14 cellular contexts compared by ENCODE assay signal in the genomic region with DNA sequence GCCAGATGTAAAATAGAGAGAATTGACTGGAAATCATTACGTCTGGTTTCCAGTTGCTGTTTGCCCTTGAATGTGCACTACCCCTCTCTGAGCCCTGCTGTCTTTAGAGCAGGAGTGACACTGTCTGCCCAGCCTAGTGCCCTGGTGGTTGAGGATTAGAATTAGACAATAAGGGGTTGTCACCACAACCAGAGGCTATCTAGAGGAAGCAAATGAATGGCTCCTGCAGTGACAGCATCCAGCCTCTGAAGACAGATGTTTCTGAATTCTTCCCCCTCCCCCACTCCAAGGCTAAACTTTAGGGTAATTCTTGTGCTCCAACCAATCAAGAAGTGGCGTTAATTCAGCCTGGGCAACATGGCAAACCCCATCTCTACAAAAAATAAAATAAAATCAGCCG. TPM values are rescaled to one million over a fixed set of nuclear protein-coding genes. Genes with fewer than 3 reads are reported as not detected.
DNase-seq lines count a peak whose midpoint lies in the region; ATAC-seq and TF ChIP-seq lines count a peak whose summit lies in the region.
"Had no signal": no experiment of that assay in that cellular context is flagged by ENCODE, and none has a peak within 500 bp of the region (broad histone marks: within the 10 kb centered on the region; RNA-seq: fewer than 3 reads in every experiment).

No MANE protein-coding gene starts in this region.

- H3K27me3 ChIP-seq in CD4-positive, alpha-beta T cell (ENCODE audit: control insufficient read depth, insufficient read depth, low read length), result no peaks in the 10 kb centered on the region
- H3K27me3 ChIP-seq in H9 (ENCODE audit: insufficient read depth, low read length) (no peaks in the 10 kb centered on the region), brain microvascular endothelial cell (replicated peaks) (no peaks in the 10 kb centered on the region)

- no peak overlapping the region for H2BK5ac ChIP-seq in H9 (ENCODE audit: insufficient read length, low read length)

- H3K4me1 ChIP-seq in H9 (ENCODE audit: insufficient read depth, low read length), result no peaks in the 10 kb centered on the region

- H2AK5ac ChIP-seq in H9 (ENCODE audit: insufficient read length, low read length), result no peak overlapping the region

- H3K4me1 Mint-ChIP-seq in CD4-positive, alpha-beta T cell (ENCODE audit: low read depth), result peaks cover 63% of the 10 kb centered on the region
- peaks cover 5 to 17% of the 10 kb centered on the region in 2 experiments for H3K4me1 Mint-ChIP-seq in H9
- peaks cover 13% of the 10 kb centered on the region for H3K4me1 Mint-ChIP-seq in mesothelial cell of epicardium

- in situ Hi-C loops in brain microvascular endothelial cell (cut with HindIII; ENCODE audit: low pct_ligation_motif_present, low sequenced_read_pairs), result no loop called here

- H3K9me3 ChIP-seq in CD4-positive, alpha-beta T cell (ENCODE audit: control insufficient read depth, low read length), result no peaks in the 10 kb centered on the region
- H3K9me3 ChIP-seq in H9 (ENCODE audit: control insufficient read depth, low read depth, low read length), result no peaks in the 10 kb centered on the region

- peaks cover 48% of the 10 kb centered on the region for H3K36me3 Mint-ChIP-seq in CD4-positive, alpha-beta T cell (ENCODE audit: low read depth)
- H3K36me3 Mint-ChIP-seq in H9 (ENCODE audit: insufficient read depth in 1 of 3, low read depth in 3 of 3) (peaks cover 13 to 29% (median 26%) of the 10 kb centered on the region in 3 experiments), mesothelial cell of epicardium (peaks cover 9% of the 10 kb centered on the region)

- H2BK20ac ChIP-seq in H9 (ENCODE audit: low read depth, low read length, poor library complexity, severe bottlenecking), result no peak overlapping the region

- H3K14ac ChIP-seq in H9 (ENCODE audit: insufficient read depth, low read length), result no peak overlapping the region

- H3T11ph ChIP-seq in H9 (ENCODE audit: low read length), result no peak overlapping the region

- no peak overlapping the region for H3K27ac ChIP-seq in CD4-positive, alpha-beta T cell (ENCODE audit: low read depth, low read length)
- H3K27ac ChIP-seq in H9 (ENCODE audit: insufficient read length, low read depth, low read length), result no peak overlapping the region
- no peak overlapping the region for H3K27ac ChIP-seq in brain microvascular endothelial cell
- no peak overlapping the region for H3K27ac ChIP-seq in coronary artery

- no peak overlapping the region for H3K9ac ChIP-seq in H9 (ENCODE audit: extremely low read depth, insufficient read length, low read length)

- no peak for ATAC-seq in CD4-positive, alpha-beta T cell (ENCODE audit: poor library complexity)
- ATAC-seq in HG03135 (IDR thresholded peaks at IDR 0.05; ENCODE audit: unreplicated experiment) (no peak), HG02840 (IDR thresholded peaks at IDR 0.05; ENCODE audit: low FRiP score, unreplicated experiment) (no peak)

- no peak overlapping the region for H2BK120ac ChIP-seq in H9 (ENCODE audit: low read depth, low read length, poor library complexity, severe bottlenecking)

- peaks cover 17% of the 10 kb centered on the region for H3K79me2 ChIP-seq in H9 (ENCODE audit: insufficient read depth, low read length)

- H3K18ac ChIP-seq in H9 (ENCODE audit: insufficient read length, low read depth, low read length), result no peak overlapping the region

- DNase-seq in CD4-positive, alpha-beta T cell, result no peak
- DNase-seq in H9 (no peak), UCSD-AML1 (lab: John Stamatoyannopoulos, UW; ENCODE audit: unreplicated experiment) (peak; percentile 22), mesothelial cell of epicardium (ENCODE audit: low spot score in 2 of 2, unreplicated experiment in 2 of 2) (no peak), brain microvascular endothelial cell (no peak), coronary artery (ENCODE audit: low spot score) (no peak)
- DNase-seq: activated gamma-delta T cell treated with Interleukin-2 at 50 U/mL for 16 hours, NCI-H510A treated with DMSO at 0.1 percent for 48 hours, SW 1271 had no signal

- H2AFZ ChIP-seq in H9 (ENCODE audit: low read length), result no peak overlapping the region

- H3K4me2 ChIP-seq in H9 (ENCODE audit: insufficient read depth, insufficient read length, low read length), result no peak overlapping the region

- peak overlapping the region; percentile 96 for H3K27ac Mint-ChIP-seq in CD4-positive, alpha-beta T cell
- H3K27ac Mint-ChIP-seq in H9 (no peak overlapping the region), mesothelial cell of epicardium (peak overlapping the region; percentile 21)

- H4K20me1 ChIP-seq in H9 (ENCODE audit: control insufficient read depth, insufficient read depth, insufficient read length), result no peaks in the 10 kb centered on the region

- H2BK12ac ChIP-seq in H9 (ENCODE audit: insufficient read length, low read depth, low read length), result no peak overlapping the region

- H3K79me1 ChIP-seq in H9 (ENCODE audit: insufficient read depth, low read depth, low read length, poor library complexity, severe bottlenecking), result peaks cover 8% of the 10 kb centered on the region

- no peak overlapping the region for H2BK15ac ChIP-seq in H9 (ENCODE audit: low read depth, low read length)

- H4K91ac ChIP-seq in H9 (ENCODE audit: insufficient read length, low read depth, low read length), result no peak overlapping the region

- H3K4me3 ChIP-seq in brain microvascular endothelial cell (ENCODE audit: low read depth, low read length), result no peak overlapping the region
- no peak overlapping the region for H3K4me3 ChIP-seq in coronary artery
- H3K4me3 ChIP-seq: skin epidermis had no signal

- TF ChIP-seq CTCF in CD4-positive, alpha-beta T cell (IDR thresholded peaks at IDR 0.05), result no peak
- TF ChIP-seq CTCF in H9 (conservative IDR thresholded peaks at IDR 0.05), result no peak
- no peak for TF ChIP-seq CTCF in mesothelial cell of epicardium (IDR thresholded peaks at IDR 0.05; ENCODE audit: unreplicated experiment)
- TF ChIP-seq CTCF in brain microvascular endothelial cell (IDR thresholded peaks at IDR 0.05; ENCODE audit: low read depth, low read length, missing control alignments), result no peak
- TF ChIP-seq CTCF in coronary artery (IDR thresholded peaks at IDR 0.05), result no peak

- H4K8ac ChIP-seq in H9 (replicated peaks; ENCODE audit: insufficient read length, low read depth, low read length), result no peak overlapping the region

- H4K5ac ChIP-seq in H9 (ENCODE audit: insufficient read length, low read depth, low read length), result no peak overlapping the region

- H3K4ac ChIP-seq in H9 (ENCODE audit: low read depth, low read length), result no peak overlapping the region

- WGBS in H9 (ENCODE audit: extremely low coverage, insufficient read length, low lambda C conversion rate), result no CpG with 5 or more reads among the region's 3 CpGs

- H3K23ac ChIP-seq in H9 (ENCODE audit: insufficient read length, low read depth, low read length), result no peak overlapping the region

- POLR2A ChIA-PET in CD4-positive, alpha-beta T cell (lab: Charles Lee), result no interaction called here

- CTCF ChIA-PET in CD4-positive, alpha-beta T cell (lab: Charles Lee), result interaction anchor here (2.1 kb wide), 1 partner anchor 51 kb away, joined by 8 read pairs; no protein-coding TSS in a partner anchor

- peaks cover 6% of the 10 kb centered on the region for H3K36me3 ChIP-seq in brain microvascular endothelial cell (replicated peaks)

- no peaks in the 10 kb centered on the region for H3K27me3 Mint-ChIP-seq in CD4-positive, alpha-beta T cell
- H3K27me3 Mint-ChIP-seq in H9 (ENCODE audit: low read depth) (no peaks in the 10 kb centered on the region), mesothelial cell of epicardium (ENCODE audit: low read depth) (no peaks in the 10 kb centered on the region)

- peak overlapping the region; percentile 71 for H3K4me3 Mint-ChIP-seq in CD4-positive, alpha-beta T cell
- H3K4me3 Mint-ChIP-seq in H9 (peak overlapping the region; percentile 47 to 60), mesothelial cell of epicardium (peak overlapping the region; percentile 46)

- H3K56ac ChIP-seq in H9 (ENCODE audit: insufficient read length, low read depth, low read length), result no peak overlapping the region

- intact Hi-C loops in CD4-positive, alpha-beta T cell (cut with DNase I, micrococcal nuclease), result loop anchor here in 1 of 2 experiments (5.0 kb wide), 1 partner anchor 39 kb away; no protein-coding TSS in a partner anchor

- H3K9me3 Mint-ChIP-seq in CD4-positive, alpha-beta T cell, result no peaks in the 10 kb centered on the region
- H3K9me3 Mint-ChIP-seq in H9 (no peaks in the 10 kb centered on the region), mesothelial cell of epicardium (no peaks in the 10 kb centered on the region)

- H3K23me2 ChIP-seq in H9 (ENCODE audit: insufficient read length, low read depth, low read length, poor library complexity, severe bottlenecking), result peaks cover 9% of the 10 kb centered on the region

RNA-seq across cellular contexts. Expression of a gene that starts 2.0 kb away (rescaled TPM):
- 10 to 100 TPM; 74.9 to 79.0 TPM for total RNA-seq in CD4-positive, alpha-beta T cell
- total RNA-seq in H9 (2021) (93.8 and 103 TPM in 2 replicates), mesothelial cell of epicardium (65.6 to 70.3 TPM (median 69.4 TPM) in 3 replicates)

RNA-seq across cellular contexts. Expression of a gene that starts 29.8 kb away (rescaled TPM):
- total RNA-seq in CD4-positive, alpha-beta T cell, result 10 to 100 TPM; 46.0 to 46.9 TPM
- total RNA-seq in H9 (2021) (1.8 and 2.3 TPM in 2 replicates), mesothelial cell of epicardium (0.27 to 0.38 TPM (median 0.32 TPM) in 3 replicates)
- total RNA-seq: LHCN-M2 had no signal

RNA-seq across cellular contexts. Expression of a gene that starts 37.4 kb away (rescaled TPM):
- total RNA-seq in CD4-positive, alpha-beta T cell, result 100 to 1,000 TPM; 182 to 185 TPM
- total RNA-seq in H9 (2021) (431 TPM in 2 replicates), mesothelial cell of epicardium (561 to 582 TPM (median 564 TPM) in 3 replicates)

RNA-seq across cellular contexts. Expression of a gene that starts 59.6 kb away (rescaled TPM):
- not detected for total RNA-seq in CD4-positive, alpha-beta T cell
- total RNA-seq in H9 (2021) (not detected in 2 replicates), mesothelial cell of epicardium (not detected in 3 replicates)
- total RNA-seq: LHCN-M2, mesenteric fat pad had no signal

Comparison
In these comparisons a context has a peak if more than half of its experiments do, and no peak if none do; other contexts are left out.
1. H3K27ac Mint-ChIP-seq: peak in CD4-positive, alpha-beta T cell (single experiment) and mesothelial cell of epicardium (single experiment); none in H9 (0 of 3).
2. RNA of a gene that starts 29.8 kb away (total RNA-seq): 46.0 to 46.9 TPM in CD4-positive, alpha-beta T cell; 1.8 to 2.3 TPM in H9 and 0.27 to 0.38 TPM in mesothelial cell of epicardium; every median in the first group is over 10 times any median in the second.
3. Peak in every context shown above with its lines, with median percentiles within 50 percentile points of each other: H3K4me3 Mint-ChIP-seq.